8 cellular contexts compared by ENCODE assay signal in genomic region chr9:126914458-126915280, GRCh38. TPM values are rescaled to one million over a fixed set of nuclear protein-coding genes. Genes with fewer than 3 reads are reported as not detected.
DNase-seq lines count a peak whose midpoint lies in the region; TF ChIP-seq lines count a peak whose summit lies in the region.

RALGPS1 (plus strand) TSS chr9:126914782; CDS start chr9:126962290, 47,508 bp downstream.

- TF ChIP-seq POLR2A in Raji (IDR thresholded peaks at IDR 0.05; ENCODE audit: insufficient read depth, low read depth, low read length): peak; percentile 51

- DNase-seq in HAP-1 (ENCODE audit: low spot score in 2 of 2) (peak; percentile 91 to 97), MG63 (peak; percentile 98), fibroblast of the conjunctiva (ENCODE audit: low read depth) (peak; percentile 92)
- peak; percentile 95 for DNase-seq in activated effector memory CD4-positive, alpha-beta T cell treated with anti-CD3 and anti-CD28 coated beads, Interleukin-2, amount 50 U/mL, for 16 hours
- peak; percentile 92 for DNase-seq in stimulated activated naive CD4-positive, alpha-beta T cell treated with Interleukin-2 at 50 U/mL for 16 hours (lab: John Stamatoyannopoulos, UW)

- H3K9me3 ChIP-seq in ES-I3 (ENCODE audit: control insufficient read depth, insufficient read depth, low read length) (no peaks in the 10 kb centered on the region), HAP-1 (no peaks in the 10 kb centered on the region), MG63 (no peaks in the 10 kb centered on the region)

- H3K4me3 ChIP-seq in HAP-1 (peak within 1 kb of the TSS; percentile 22), MG63 (peak within 1 kb of the TSS; percentile 46)

- H3K4me1 ChIP-seq in ES-I3 (ENCODE audit: insufficient read depth, low read length) (no peaks in the 10 kb centered on the region), HAP-1 (no peaks in the 10 kb centered on the region)

- peaks cover 8% of the 10 kb centered on the region for H3K9me3 Mint-ChIP-seq in nephron

- TF ChIP-seq CTCF in nephron (IDR thresholded peaks at IDR 0.05; ENCODE audit: unreplicated experiment in 3 of 3): no peak

- H3K36me3 ChIP-seq in ES-I3 (ENCODE audit: insufficient read depth, low read length): no peaks in the 10 kb centered on the region
- no peaks in the 10 kb centered on the region for H3K36me3 ChIP-seq in HAP-1 (replicated peaks)
- no peaks in the 10 kb centered on the region for H3K36me3 ChIP-seq in MG63

- H3K9ac ChIP-seq in ES-I3 (ENCODE audit: low read depth, low read length): peak within 1 kb of the TSS; percentile 78

- H3K27ac Mint-ChIP-seq in nephron: peak within 1 kb of the TSS; percentile 19 to 88 (median 67)

- in situ Hi-C loops in HAP-1 (cut with MboI; ENCODE audit: low sequenced_read_pairs): no loop called here

- peaks cover 33% of the 10 kb centered on the region for H3K27me3 Mint-ChIP-seq in nephron (ENCODE audit: low read depth)

- H3K4me1 Mint-ChIP-seq in nephron: peaks cover 7% of the 10 kb centered on the region

- H3K27me3 ChIP-seq in HAP-1 (ENCODE audit: low read depth): peaks cover 4% of the 10 kb centered on the region; the same call in 1 of the 2 replicates
- peaks cover 4% of the 10 kb centered on the region; the same call in 1 of the 2 replicates for H3K27me3 ChIP-seq in MG63

- H3K36me3 Mint-ChIP-seq in nephron (ENCODE audit: low read depth): no peaks in the 10 kb centered on the region

- peak within 1 kb of the TSS; percentile 82 to 93 (median 89) for H3K4me3 Mint-ChIP-seq in nephron

RNA-seq across cellular contexts. Expression of gene RALGPS1, which starts in this region (rescaled TPM):
- 0.03 and 0.37 TPM in 2 replicates for total RNA-seq in MG63 (2014; rRNA removed; shearing (Covaris generic); ENCODE audit: low replicate concordance)

Comparison
In these comparisons a context has a peak if more than half of its experiments do, and no peak if none do; other contexts are left out.
1. Peak in every context shown above with its lines: DNase-seq and H3K4me3 ChIP-seq.
2. Peak in DNase-seq and H3K4me3 ChIP-seq in MG63; RNA of the gene not detected or under 1 TPM.